ENCODE assay signal across 18 cellular contexts in the genomic region with DNA sequence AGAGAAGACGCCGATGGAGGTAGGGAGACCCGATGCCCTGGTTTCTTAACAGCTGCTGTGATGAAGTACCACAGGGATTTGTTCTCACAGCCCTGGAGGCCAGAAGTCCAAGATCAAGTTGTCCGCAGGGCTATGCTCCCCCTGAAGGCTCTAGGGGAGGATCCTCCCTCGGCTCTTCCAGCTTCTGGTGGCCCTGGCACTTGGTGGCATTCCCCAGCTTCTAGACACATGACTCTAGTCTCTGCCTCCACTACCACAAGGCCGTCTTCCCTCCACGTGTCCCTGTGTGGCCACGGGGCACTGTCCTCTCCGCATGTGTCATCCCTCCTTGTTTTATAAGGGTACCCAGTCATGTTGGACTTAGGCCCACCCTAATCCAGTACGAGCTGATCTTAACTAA.
DNase-seq lines count a peak whose midpoint lies in the region; ATAC-seq and TF ChIP-seq lines count a peak whose summit lies in the region.
"Had no signal": no experiment of that assay in that cellular context is flagged by ENCODE, and none has a peak within 500 bp of the region (broad histone marks: within the 10 kb centered on the region; RNA-seq: fewer than 3 reads in every experiment).

No MANE protein-coding gene starts in this region.

- H3K27me3 Mint-ChIP-seq in immature natural killer cell (ENCODE audit: low read depth in 3 of 3), result peaks cover 1 to 2% (median 2%) of the 10 kb centered on the region in 3 donors
- H3K27me3 Mint-ChIP-seq: CD4-positive, alpha-beta memory T cell had no signal

- no peak for TF ChIP-seq POLR2A in tibial nerve (IDR thresholded peaks at IDR 0.05)

- no peak overlapping the region for H3K4me3 ChIP-seq in tibial nerve
- H3K4me3 ChIP-seq: GM12878 had no signal

- CTCF ChIA-PET in RWPE1 (lab: Yijun Ruan, JAX), result interaction anchor here (0.6 to 1.1 kb wide), 3 partner anchors 10 to 160 kb away, joined by 3 to 8 read pairs (median 7); no protein-coding TSS in a partner anchor

- peaks cover 5 to 7% (median 6%) of the 10 kb centered on the region in 3 donors for H3K36me3 Mint-ChIP-seq in immature natural killer cell

- peaks cover 19 to 22% of the 10 kb centered on the region in 2 donors for H3K4me1 Mint-ChIP-seq in immature natural killer cell

- H3K27ac Mint-ChIP-seq in immature natural killer cell, result peak overlapping the region in 5 of 6 donors; percentile 17 to 68 (median 49)
- H3K27ac Mint-ChIP-seq: H9 had no signal

- no peaks in the 10 kb centered on the region for H3K27me3 ChIP-seq in tibial nerve

- WGBS in tibial nerve, 2 donors, result 83 to 85% methylated on average over 10 of the region's 10 CpGs

- POLR2A ChIA-PET in RWPE1 (lab: Yijun Ruan, JAX; ENCODE audit: low non-redundant PET), result no interaction called here

- DNase-seq in NCI-H82 (lab: John Stamatoyannopoulos, UW) (peak; percentile 38), NCI-H82 treated with DMSO at 0.1 percent for 48 hours (lab: John Stamatoyannopoulos, UW; ENCODE audit: unreplicated experiment) (no peak), RWPE1 (ENCODE audit: low spot score) (no peak), immature natural killer cell (no peak), tibial nerve (ENCODE audit: low spot score in 2 of 2) (no peak), mucosa of gallbladder (ENCODE audit: low spot score) (no peak), iPS-NIHi7 (ENCODE audit: extremely low spot score) (no peak)
- DNase-seq: CD4-positive, alpha-beta memory T cell; DMS79 treated with DMSO at 0.1 percent for 48 hours; H9; KG1; NCI-H1048; NCI-H1436 treated with DMSO at 0.1 percent for 48 hours; NCI-H2081; NCI-H774 had no signal

- peaks cover 0 to 32% (median 14%) of the 10 kb centered on the region in 4 donors for H3K4me1 ChIP-seq in tibial nerve

- H3K9me3 ChIP-seq in tibial nerve, result no peaks in the 10 kb centered on the region

- H3K27ac ChIP-seq in RWPE1 (peak overlapping the region; percentile 92), tibial nerve (peak overlapping the region in 3 of 4 donors; percentile 51 to 95 (median 93))
- H3K27ac ChIP-seq: 22Rv1 had no signal

- peak overlapping the region in 1 of 5 donors; percentile 38 for H3K4me3 Mint-ChIP-seq in immature natural killer cell
- H3K4me3 Mint-ChIP-seq: CD4-positive, alpha-beta memory T cell; H9 had no signal

- TF ChIP-seq CTCF in RWPE1 (conservative IDR thresholded peaks at IDR 0.05; ENCODE audit: low read depth), result no peak
- no peak for TF ChIP-seq CTCF in tibial nerve (IDR thresholded peaks at IDR 0.05)

- no peak for ATAC-seq in HG03439 (IDR thresholded peaks at IDR 0.05; ENCODE audit: unreplicated experiment)
- ATAC-seq: GM12878 had no signal

- no peaks in the 10 kb centered on the region for H3K9me3 Mint-ChIP-seq in immature natural killer cell
- H3K9me3 Mint-ChIP-seq: H9 had no signal

- no peak for TF ChIP-seq EP300 in tibial nerve (IDR thresholded peaks at IDR 0.05)

- H3K36me3 ChIP-seq in tibial nerve, result no peaks in the 10 kb centered on the region
